8 cellular contexts compared by ENCODE assay signal in the genomic region with DNA sequence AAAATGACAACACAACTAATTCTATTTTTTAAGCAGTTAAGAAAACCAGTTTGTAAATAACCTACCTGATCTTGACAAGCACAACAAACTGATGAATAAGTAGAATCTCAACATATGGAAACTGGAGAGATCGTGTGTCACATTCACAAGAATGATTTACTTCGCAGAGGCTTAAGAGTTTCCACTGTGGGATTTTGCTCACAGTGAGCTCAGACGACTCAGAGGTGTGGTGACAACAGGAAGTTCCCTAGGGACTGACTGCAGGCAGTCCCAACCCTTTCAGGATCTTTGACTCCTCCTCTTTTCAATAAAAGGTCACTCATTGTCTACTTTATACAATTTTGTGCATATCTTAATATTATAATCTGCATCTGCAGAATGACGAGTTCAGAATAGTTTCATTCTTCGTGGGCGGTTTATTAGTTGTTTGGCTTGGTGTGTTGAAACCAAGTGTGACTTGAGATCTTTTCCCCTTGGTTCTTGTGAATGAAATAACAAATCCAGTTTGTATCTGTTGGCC. TPM values are rescaled to one million over a fixed set of nuclear protein-coding genes. Genes with fewer than 3 reads are reported as not detected.
DNase-seq lines count a peak whose midpoint lies in the region; ATAC-seq, FAIRE-seq and TF ChIP-seq lines count a peak whose summit lies in the region.
"Had no signal": no experiment of that assay in that cellular context is flagged by ENCODE, and none has a peak within 500 bp of the region (broad histone marks: within the 10 kb centered on the region; RNA-seq: fewer than 3 reads in every experiment).

LIPH (minus strand) TSS at position 231 of the 520 bp plus-strand sequence; CDS start at position 114, 117 bp downstream.

- H3K4me3 ChIP-seq in mesendoderm (ENCODE audit: low read length) = no peak within 1 kb of the TSS

- no peaks in the 10 kb centered on the region for H3K36me3 ChIP-seq in mesendoderm (ENCODE audit: control insufficient read depth, insufficient read depth, low read length)

- DNase-seq in HTR-8/SVneo (ENCODE audit: insufficient read length, low spot score) (peak; percentile 45), mesendoderm (peak; percentile 75), DMS114 treated with DMSO at 0.1 percent for 48 hours (lab: John Stamatoyannopoulos, UW; ENCODE audit: unreplicated experiment) (no peak)
- DNase-seq in activated T-cell treated with anti-CD3 and anti-CD28 coated beads, Interleukin-2, amount 50 U/mL, for 72 hours = peak in 1 of 2 donors; percentile 36
- DNase-seq in activated effector memory CD4-positive, alpha-beta T cell treated with anti-CD3 and anti-CD28 coated beads, Interleukin-2, amount 50 U/mL, for 16 hours = no peak

- H3K27me3 Mint-ChIP-seq in activated T-cell treated with anti-CD3 and anti-CD28 coated beads, Interleukin-2, amount 50 U/mL, for 72 hours (ENCODE audit: low read depth) = no peaks in the 10 kb centered on the region

- WGBS in mesendoderm (ENCODE audit: extremely low coverage, insufficient coverage, low lambda C conversion rate) = no CpG with 5 or more reads among the region's 6 CpGs

- no peaks in the 10 kb centered on the region for H3K79me2 ChIP-seq in mesendoderm (ENCODE audit: control insufficient read depth, insufficient read depth, low read length)

- H2BK5ac ChIP-seq in mesendoderm (ENCODE audit: low read length) = no peak within 1 kb of the TSS

- H3K23ac ChIP-seq in mesendoderm (ENCODE audit: low read length) = no peak within 1 kb of the TSS

- no peak within 1 kb of the TSS for H2BK120ac ChIP-seq in mesendoderm (ENCODE audit: low read depth, low read length)

- H3K79me1 ChIP-seq in mesendoderm (ENCODE audit: low read length) = no peaks in the 10 kb centered on the region

- H3K27ac Mint-ChIP-seq in activated T-cell treated with anti-CD3 and anti-CD28 coated beads, Interleukin-2, amount 50 U/mL, for 72 hours = peak within 1 kb of the TSS; percentile 67

- H3K4ac ChIP-seq in mesendoderm (ENCODE audit: low read depth, low read length) = peak within 1 kb of the TSS; percentile 4

- H3K4me1 ChIP-seq in mesendoderm (ENCODE audit: control insufficient read depth, low read depth, low read length) = no peaks in the 10 kb centered on the region

- no peak for FAIRE-seq in HTR-8/SVneo (lab: Jason Lieb, UNC)

- H4K5ac ChIP-seq in mesendoderm (ENCODE audit: low read length) = no peak within 1 kb of the TSS

- no peaks in the 10 kb centered on the region for H3K27me3 ChIP-seq in mesendoderm (ENCODE audit: insufficient read depth, low read length, poor library complexity)

- H3K9me3 Mint-ChIP-seq in activated T-cell treated with anti-CD3 and anti-CD28 coated beads, Interleukin-2, amount 50 U/mL, for 72 hours = no peaks in the 10 kb centered on the region

- TF ChIP-seq POLR2A in GM15510 (IDR thresholded peaks at IDR 0.05; ENCODE audit: borderline replicate concordance, extremely low read depth, insufficient read length) = peak; percentile 37

- H3K9ac ChIP-seq in mesendoderm (ENCODE audit: low read length) = no peak within 1 kb of the TSS

- no peak within 1 kb of the TSS for H4K8ac ChIP-seq in mesendoderm (ENCODE audit: low read depth, low read length)

- no peaks in the 10 kb centered on the region for H3K36me3 Mint-ChIP-seq in activated T-cell treated with anti-CD3 and anti-CD28 coated beads, Interleukin-2, amount 50 U/mL, for 72 hours (ENCODE audit: insufficient read depth in 2 of 2)

- no peak within 1 kb of the TSS for H3K56ac ChIP-seq in mesendoderm (ENCODE audit: low read length)

- no peak within 1 kb of the TSS for H3K4me2 ChIP-seq in mesendoderm (ENCODE audit: low read length)

- peak within 1 kb of the TSS in 1 of 2 donors; percentile 89 for H3K4me3 Mint-ChIP-seq in activated T-cell treated with anti-CD3 and anti-CD28 coated beads, Interleukin-2, amount 50 U/mL, for 72 hours

- peak; percentile 88 for ATAC-seq in GM21447 (IDR thresholded peaks at IDR 0.05; ENCODE audit: unreplicated experiment)
- peak; percentile 83 to 98 for ATAC-seq in activated T-cell treated with anti-CD3 and anti-CD28 coated beads, Interleukin-2, amount 50 U/mL, for 72 hours (replicated peaks in 1 of 2)

- H3K4me1 Mint-ChIP-seq in activated T-cell treated with anti-CD3 and anti-CD28 coated beads, Interleukin-2, amount 50 U/mL, for 72 hours (ENCODE audit: low read depth) = peaks cover 21% of the 10 kb centered on the region

- H3K27ac ChIP-seq in mesendoderm (ENCODE audit: low read depth, low read length) = no peak within 1 kb of the TSS

- no peak within 1 kb of the TSS for H3K18ac ChIP-seq in mesendoderm (ENCODE audit: low read length)

- no peak within 1 kb of the TSS for H2BK15ac ChIP-seq in mesendoderm (replicated peaks; ENCODE audit: low read depth)

- no peak within 1 kb of the TSS for H2AK5ac ChIP-seq in mesendoderm (ENCODE audit: low read length)

RNA-seq across cellular contexts. Expression of gene LIPH, which starts in this region (rescaled TPM):
- under 1 TPM in 1 of 2 donors, not detected in 1; 0.19 TPM for total RNA-seq in activated T-cell treated with anti-CD3 and anti-CD28 coated beads, Interleukin-2, amount 50 U/mL, for 72 hours
- polyA plus RNA-seq in mesendoderm (2013, experiment 1 of 2) = 0.15 TPM
- 0.07 TPM for polyA plus RNA-seq in mesendoderm (2013, experiment 2 of 2)
- total RNA-seq: T-helper 2 cell treated with Interferon-gamma antibody and Interleukin-4, amounts not matched to agents 100 ng/mL and 5 ng/mL, for 36 hours had no signal

Comparison
In these comparisons a context has a peak if more than half of its experiments do, and no peak if none do; other contexts are left out.
1. Peak in ATAC-seq in activated T-cell treated with anti-CD3 and anti-CD28 coated beads, Interleukin-2, amount 50 U/mL, for 72 hours; RNA of the gene not detected or under 1 TPM.
2. DNase-seq: peak in HTR-8/SVneo (single experiment) and mesendoderm (single experiment); none in DMS114 treated with DMSO at 0.1 percent for 48 hours (single experiment) and activated effector memory CD4-positive, alpha-beta T cell treated with anti-CD3 and anti-CD28 coated beads, Interleukin-2, amount 50 U/mL, for 16 hours (single experiment).